ENCODE assay signal across 20 cellular contexts in genomic region chr7:102403563-102403962, GRCh38. TPM values are rescaled to one million over a fixed set of nuclear protein-coding genes. Genes with fewer than 3 reads are reported as not detected.
"Had no signal": no experiment of that assay in that cellular context is flagged by ENCODE, and none has a peak within 500 bp of the region (broad histone marks: within the 10 kb centered on the region; RNA-seq: fewer than 3 reads in every experiment).

No MANE protein-coding gene starts in this region.

- DNase-seq: activated CD4-positive, alpha-beta T cell treated with anti-CD3 and anti-CD28 coated beads for 4 hours; activated effector memory CD4-positive, alpha-beta T cell treated with anti-CD3 and anti-CD28 coated beads, Interleukin-2, amount 50 U/mL, for 16 hours; activated naive CD8-positive, alpha-beta T cell treated with anti-CD3 and anti-CD28 coated beads for 36 hours; anterior cingulate cortex; esophagus squamous epithelium; foreskin keratinocyte; heart left ventricle; left lung; SW 1271 had no signal

- H3K27ac Mint-ChIP-seq: activated naive CD8-positive, alpha-beta T cell treated with anti-CD3 and anti-CD28 coated beads for 36 hours; memory B cell had no signal

- H3K27ac ChIP-seq: esophagus squamous epithelium, foreskin keratinocyte, heart left ventricle, parathyroid adenoma, tibial nerve, vagina, VCaP had no signal

- H3K27me3 Mint-ChIP-seq: activated naive CD8-positive, alpha-beta T cell treated with anti-CD3 and anti-CD28 coated beads for 36 hours; memory B cell had no signal

- H3K4me3 Mint-ChIP-seq: activated naive CD8-positive, alpha-beta T cell treated with anti-CD3 and anti-CD28 coated beads for 36 hours; memory B cell had no signal

- H3K9me3 Mint-ChIP-seq: activated naive CD8-positive, alpha-beta T cell treated with anti-CD3 and anti-CD28 coated beads for 36 hours; memory B cell; neural crest cell had no signal

- H3K4me3 ChIP-seq: esophagus squamous epithelium, heart left ventricle, left lung, tibial nerve, vagina had no signal

- H3K27me3 ChIP-seq: esophagus squamous epithelium, foreskin keratinocyte, heart left ventricle, left lung, tibial nerve, vagina had no signal

- H3K4me1 ChIP-seq: esophagus squamous epithelium, foreskin keratinocyte, left lung, parathyroid adenoma, tibial nerve, vagina had no signal

- H3K9me3 ChIP-seq: esophagus squamous epithelium, heart left ventricle, left lung, tibial nerve, vagina had no signal

RNA-seq across cellular contexts. Expression of gene SPDYE6, which starts 47.3 kb away (rescaled TPM):
- total RNA-seq: activated CD8-positive, alpha-beta memory T cell treated with anti-CD3 and anti-CD28 coated beads for 36 hours; activated naive CD8-positive, alpha-beta T cell treated with anti-CD3 and anti-CD28 coated beads for 36 hours; bronchial epithelial cell; esophagus squamous epithelium; foreskin keratinocyte; heart left ventricle; left lung; neural crest cell; renal cortical epithelial cell; skeletal muscle tissue; tibial nerve; vagina had no signal
- polyA plus RNA-seq: foreskin keratinocyte, keratinocyte had no signal
